In the genomic region with DNA sequence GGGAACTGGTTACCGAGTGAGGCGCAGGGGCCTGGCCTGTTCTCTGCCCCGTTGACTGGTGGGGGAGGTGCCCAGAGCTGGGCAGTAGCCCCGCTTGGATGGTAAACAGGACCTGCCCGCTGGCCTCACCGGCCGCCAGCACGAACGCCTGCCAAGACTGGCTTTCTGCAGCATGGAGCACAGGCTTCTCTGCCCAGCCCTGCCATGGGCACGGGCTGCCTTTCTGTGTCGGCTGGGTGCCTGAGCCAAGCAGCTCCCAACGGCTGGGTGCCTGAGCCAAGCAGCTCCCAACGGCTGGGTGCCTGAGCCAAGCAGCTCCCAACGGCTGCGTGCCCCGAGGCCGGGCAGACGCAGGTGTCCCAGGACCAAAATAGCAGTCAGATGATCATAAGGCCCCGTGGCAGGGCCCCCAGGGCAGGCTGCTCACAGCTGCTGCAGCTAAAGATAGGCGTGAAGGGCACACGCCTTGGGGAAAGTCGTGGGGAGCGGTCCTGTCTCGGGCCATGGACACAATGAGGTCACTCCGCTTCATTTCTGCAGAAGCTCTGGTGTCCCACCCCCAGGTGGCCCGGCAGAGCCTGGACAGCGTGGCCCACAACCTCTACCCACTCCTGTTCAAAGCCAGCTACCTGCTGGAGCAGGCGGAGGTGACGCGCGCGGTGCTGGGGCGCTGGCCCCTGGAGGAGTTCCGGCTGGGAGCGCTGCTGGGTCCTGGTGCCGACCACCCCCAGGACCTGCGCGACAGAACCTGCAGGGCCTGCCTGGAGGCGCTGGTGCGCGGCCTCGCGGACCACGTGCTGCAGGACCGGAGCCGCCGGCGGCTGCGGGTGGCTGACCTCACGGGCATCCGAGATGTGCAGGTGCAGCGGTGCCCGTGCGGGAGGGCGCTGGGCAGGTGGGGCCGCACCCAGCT, we compare ENCODE assay signal across 8 cellular contexts. TPM values are rescaled to one million over a fixed set of nuclear protein-coding genes. Genes with fewer than 3 reads are reported as not detected.
DNase-seq lines count a peak whose midpoint lies in the region; ATAC-seq, FAIRE-seq and TF ChIP-seq lines count a peak whose summit lies in the region.

LRRC14B (plus strand) TSS at position 460 of the 913 bp plus-strand sequence; CDS start at position 504, 44 bp downstream.

- WGBS in GM12878 (ENCODE audit: insufficient coverage, insufficient replicate concordance, low lambda C conversion rate, missing lambda C conversion rate), result 23% methylated on average over 53 of the region's 56 CpGs

- POLR2A ChIA-PET in GM12878 (lab: Charles Lee), result interaction anchor here (1.0 kb wide), 1 partner anchor 27 kb away, joined by 4 read pairs; the partner anchor contains the start of genes CCDC127 and SDHA

- peak within 1 kb of the TSS; percentile 26 for H3K9ac ChIP-seq in GM12878 (ENCODE audit: control insufficient read depth, insufficient read depth, low read length)

- TF ChIP-seq POLR2A in GM12878 (IDR thresholded peaks at IDR 0.05; ENCODE audit: low read depth, low read length), result no peak; the same call in 1 of the 2 replicates

- in situ Hi-C loops in GM12878 (cut with MboI), result no loop called here

- no peak for DNase-seq in GM12878 (ENCODE audit: low read depth, low spot score)
- DNase-seq in nucleus accumbens (lab: John Stamatoyannopoulos, UW), result peak in 36 of 56 donors; percentile 11 to 72 (median 46)
- no peak for DNase-seq in T-helper 2 cell treated with Interferon-gamma antibody and Interleukin-4, amounts not matched to agents 5 μg/mL and 100 μg/mL, for 36 hours (ENCODE audit: low spot score)
- no peak for DNase-seq in UCSD-AML1 (lab: John Stamatoyannopoulos, UW; ENCODE audit: unreplicated experiment)

- H3K4me1 Mint-ChIP-seq in T-helper 2 cell treated with Interferon-gamma antibody and Interleukin-4, amounts not matched to agents 5 μg/mL and 100 μg/mL, for 36 hours (ENCODE audit: low read depth), result peaks cover 8% of the 10 kb centered on the region

- peak within 1 kb of the TSS; percentile 86 for H3K4me2 ChIP-seq in GM12878 (ENCODE audit: control insufficient read depth, insufficient read depth)

- no peaks in the 10 kb centered on the region; a peak in 1 of 4 replicates for H3K27me3 ChIP-seq in GM12878 (replicated peaks in 1 of 2; ENCODE audit: control insufficient read depth in 2 of 2, insufficient read depth in 2 of 2, low read length in 1 of 2)

- H3K36me3 Mint-ChIP-seq in T-helper 2 cell treated with Interferon-gamma antibody and Interleukin-4, amounts not matched to agents 5 μg/mL and 100 μg/mL, for 36 hours (ENCODE audit: low read depth), result no peaks in the 10 kb centered on the region

- TF ChIP-seq RAD21 in GM12878 (IDR thresholded peaks at IDR 0.05; ENCODE audit: insufficient read depth, low read depth, low read length), result no peak

- no TSS peak for BruUV-seq in GM12878 (replicated peaks; lab: Mats Ljungman, UMichigan)

- TF ChIP-seq EP300 in GM12878 (IDR thresholded peaks at IDR 0.05; ENCODE audit: borderline replicate concordance in 1 of 2, control insufficient read depth in 1 of 2, low read depth in 2 of 2, low read length in 2 of 2), result no peak

- H3K27ac Mint-ChIP-seq in T-helper 2 cell treated with Interferon-gamma antibody and Interleukin-4, amounts not matched to agents 5 μg/mL and 100 μg/mL, for 36 hours, result no peak within 1 kb of the TSS

- H3K9me3 Mint-ChIP-seq in T-helper 2 cell treated with Interferon-gamma antibody and Interleukin-4, amounts not matched to agents 5 μg/mL and 100 μg/mL, for 36 hours, result no peaks in the 10 kb centered on the region

- H3K27me3 Mint-ChIP-seq in T-helper 2 cell treated with Interferon-gamma antibody and Interleukin-4, amounts not matched to agents 5 μg/mL and 100 μg/mL, for 36 hours (ENCODE audit: low read depth), result peaks cover 5% of the 10 kb centered on the region

- H3K4me3 ChIP-seq in GM12878, result peak within 1 kb of the TSS; percentile 28; the same call in 1 of the 2 replicates

- no peak within 1 kb of the TSS for H3K4me3 Mint-ChIP-seq in T-helper 2 cell treated with Interferon-gamma antibody and Interleukin-4, amounts not matched to agents 5 μg/mL and 100 μg/mL, for 36 hours

- RAD21 ChIA-PET in GM12878 (lab: Charles Lee; ENCODE audit: unreplicated experiment), result no interaction called here

- H3K4me1 ChIP-seq in GM12878 (ENCODE audit: control insufficient read depth, insufficient read depth, low read length), result peaks cover 32% of the 10 kb centered on the region

- no peak for TF ChIP-seq CTCF in GM12878 (IDR thresholded peaks at IDR 0.05 in 2 of 3, conservative IDR thresholded peaks at IDR 0.05 in 1 of 3; ENCODE audit: control insufficient read depth in 2 of 3, extremely low read depth in 1 of 3, insufficient read depth in 1 of 3, low read depth in 3 of 3, low read length in 3 of 3)

- intact Hi-C loops in GM12878 (cut with micrococcal nuclease; ENCODE audit: unreplicated experiment), result no loop called here

- peak within 1 kb of the TSS; percentile 66 for H2AFZ ChIP-seq in GM12878 (ENCODE audit: control insufficient read depth, low read depth, low read length)

- SMC1A ChIA-PET in GM12878 (lab: Charles Lee; ENCODE audit: uncharacterized antibody, unreplicated experiment), result interaction anchor here (0.8 kb wide), 1 partner anchor 29 kb away, joined by 4 read pairs; no protein-coding TSS in a partner anchor

- CTCF ChIA-PET in GM12878 (lab: Yijun Ruan, JAX), result no interaction called here

- no peak within 1 kb of the TSS for H3K27ac ChIP-seq in GM12878 (ENCODE audit: control insufficient read depth, insufficient read depth)

- H3K79me2 ChIP-seq in GM12878 (ENCODE audit: control insufficient read depth, insufficient read depth, low read length), result no peaks in the 10 kb centered on the region

- peak; percentile 52 for ATAC-seq in GM18517 (IDR thresholded peaks at IDR 0.05; ENCODE audit: unreplicated experiment)
- peak; percentile 34 for ATAC-seq in HG02852 (IDR thresholded peaks at IDR 0.05; ENCODE audit: unreplicated experiment)
- peak; percentile 43 for ATAC-seq in GM12878
- ATAC-seq in HG03469 (IDR thresholded peaks at IDR 0.05; ENCODE audit: unreplicated experiment), result no peak
- ATAC-seq in GM21528 (IDR thresholded peaks at IDR 0.05; ENCODE audit: low FRiP score, unreplicated experiment), result no peak

- no peaks in the 10 kb centered on the region for H3K36me3 ChIP-seq in GM12878 (ENCODE audit: control insufficient read depth in 2 of 2, insufficient read depth in 2 of 2, low read length in 1 of 2)

- H3K9me3 ChIP-seq in GM12878 (replicated peaks; ENCODE audit: control insufficient read depth, insufficient read depth, low read length), result no peaks in the 10 kb centered on the region

- H4K20me1 ChIP-seq in GM12878 (ENCODE audit: control insufficient read depth, insufficient read depth), result no peaks in the 10 kb centered on the region; the same call in 1 of the 2 replicates

- FAIRE-seq in GM12878 (lab: Jason Lieb, UNC), result no peak

TF ChIP-seq in GM12878, 131 proteins besides CTCF, POLR2A, EP300 and RAD21 (continues in another document):
- TF ChIP-seq BRCA1 (IDR thresholded peaks at IDR 0.05; ENCODE audit: low read depth, low read length) (no peak), MAX (IDR thresholded peaks at IDR 0.05; ENCODE audit: low read depth, low read length) (peak; percentile 61; the same call in 1 of the 2 replicates), MEF2A (IDR thresholded peaks at IDR 0.05; ENCODE audit: insufficient read depth, low read depth, low read length) (peak; percentile 58; the same call in 1 of the 2 replicates), BHLHE40 (IDR thresholded peaks at IDR 0.05; ENCODE audit: borderline replicate concordance in 1 of 2, low read depth in 2 of 2, low read length in 1 of 2) (peak in 1 of 2 experiments; percentile 48; a peak in 1 of 4 replicates), ZNF384 (IDR thresholded peaks at IDR 0.05; ENCODE audit: borderline replicate concordance, low read depth, low read length) (no peak), BACH1 (IDR thresholded peaks at IDR 0.05; ENCODE audit: borderline replicate concordance) (no peak), MEF2B (IDR thresholded peaks at IDR 0.05; ENCODE audit: partially characterized antibody, poor library complexity, severe bottlenecking) (peak; percentile 15), ZNF217 (IDR thresholded peaks at IDR 0.05) (no peak), WRNIP1 (IDR thresholded peaks at IDR 0.05; ENCODE audit: borderline replicate concordance, low read depth, low read length) (no peak), RAD51 (IDR thresholded peaks at IDR 0.05) (no peak), TCF12 (IDR thresholded peaks at IDR 0.05; ENCODE audit: low read depth, low read length) (peak; percentile 91), EED (IDR thresholded peaks at IDR 0.05; ENCODE audit: low read depth) (0 out of 2 replicates have a peak, but pooled peaks have one; percentile 26), TCF3 (IDR thresholded peaks at IDR 0.05; ENCODE audit: borderline replicate concordance, insufficient read depth, low read depth, low read length) (peak; percentile 96), TARDBP (IDR thresholded peaks at IDR 0.05; ENCODE audit: borderline replicate concordance) (no peak), POU2F2 (IDR thresholded peaks at IDR 0.05; ENCODE audit: borderline replicate concordance, low read depth, low read length) (no peak)

RNA-seq across cellular contexts. Expression of gene LRRC14B, which starts in this region (rescaled TPM):
- total RNA-seq in GM12878 (2013; cell fraction: nucleolus; rRNA removed), result not detected in 2 replicates
- total RNA-seq in GM12878 (2014; rRNA removed) (0.06 and 0.16 TPM in 2 replicates), GM12878 (2014; rRNA removed; fragmentation: Illumina TruSeq; extraction: Trizol) (not detected in 2 replicates), GM12878 (2021) (0.31 and 0.32 TPM in 2 replicates)
- polyA plus RNA-seq in GM12878 (2011; ENCODE audit: low read depth), result not detected
- polyA plus RNA-seq in GM12878 (2011; rRNA removed) (not detected in 2 replicates), GM12878 (2014; fragmentation: Illumina TruSeq; extraction: Trizol) (not detected in 2 replicates), GM12878 (2014; fragmentation: Nextera tagmentation; extraction: Ambion mirVana) (not detected), GM12878 (2014; rRNA removed) (0.06 and 0.18 TPM in 2 replicates), GM12878 (2016; fragmentation: Nextera tagmentation; extraction: Ambion mirVana) (under 1 TPM; 0.13 to 0.24 TPM)
- 0.06 and 0.08 TPM in 2 replicates for polyA plus RNA-seq in GM12878 (2011; cell fraction: cytosol; rRNA removed)
- not detected in 2 replicates for polyA plus RNA-seq in GM12878 (2011; cell fraction: nucleus; rRNA removed)
- 0.45 and 0.51 TPM in 2 replicates for polyA plus RNA-seq in GM12878 (2012)
- polyA minus RNA-seq in GM12878 (2011; rRNA and poly(A)+ RNA removed), result not detected in 2 replicates
- not detected in 2 replicates for polyA minus RNA-seq in GM12878 (2011; cell fraction: cytosol; rRNA and poly(A)+ RNA removed)
- polyA minus RNA-seq in GM12878 (2011; cell fraction: nucleus; rRNA and poly(A)+ RNA removed), result not detected in 2 replicates

Comparison
In these comparisons a context has a peak if more than half of its experiments do, and no peak if none do; other contexts are left out.
1. Peak in ATAC-seq, H3K4me3 ChIP-seq, H3K9ac ChIP-seq and H3K4me2 ChIP-seq in GM12878; RNA of the gene not detected or under 1 TPM.
2. ATAC-seq: peak in GM18517 (single experiment) and HG02852 (single experiment); none in HG03469 (single experiment) and GM21528 (single experiment).
3. DNase-seq: peak in nucleus accumbens (36 of 56); none in GM12878 (single experiment), T-helper 2 cell treated with Interferon-gamma antibody and Interleukin-4, amounts not matched to agents 5 μg/mL and 100 μg/mL, for 36 hours (single experiment) and UCSD-AML1 (single experiment).